Comparison of ENCODE assay signal across 8 cellular contexts in the genomic region with DNA sequence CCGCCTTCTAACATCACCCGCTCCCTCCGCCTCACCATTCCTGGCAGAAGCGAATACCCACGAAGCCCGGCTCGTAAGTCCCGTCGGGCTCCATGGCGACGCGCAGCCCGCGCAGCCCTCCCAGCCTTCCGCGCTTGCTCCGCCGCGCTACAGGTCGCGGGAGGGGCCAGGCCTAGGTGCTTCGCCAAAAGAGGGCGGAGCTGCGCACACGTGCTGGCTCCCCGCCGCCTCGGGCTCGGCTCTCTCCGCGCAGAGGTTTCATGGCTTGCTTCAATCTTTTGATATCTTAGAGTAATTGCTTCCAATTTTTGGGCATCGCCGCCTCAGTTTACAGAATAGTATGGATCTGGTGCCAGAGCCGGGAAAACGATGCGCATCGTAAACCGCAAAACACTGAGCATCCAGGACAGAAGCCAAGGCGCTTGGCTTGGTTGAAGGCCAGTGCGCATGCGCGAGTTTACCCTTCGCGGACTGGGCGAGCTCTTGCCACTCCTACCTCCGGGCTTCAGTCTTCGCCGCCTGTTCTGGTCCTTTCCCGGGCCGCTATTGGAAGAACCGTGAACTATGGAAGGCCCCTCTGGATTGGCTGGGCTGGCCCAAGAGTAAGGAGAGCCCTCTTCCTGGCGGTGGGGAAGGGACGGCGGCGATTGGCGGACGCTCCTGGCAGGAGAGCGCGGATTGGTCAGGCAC. TPM values are rescaled to one million over a fixed set of nuclear protein-coding genes. Genes with fewer than 3 reads are reported as not detected.
A peak's percentile ranks its signal among the peaks of the same experiment; 100 is the strongest.
DNase-seq lines count a peak whose midpoint lies in the region; ATAC-seq and TF ChIP-seq lines count a peak whose summit lies in the region.

Gene POLR2I (minus strand): TSS at position 113 of the 690 bp plus-strand sequence. CDS start 19 bp downstream, at position 94.

- peaks cover 34 to 55% (median 48%) of the 10 kb centered on the region in 3 donors for H3K4me1 Mint-ChIP-seq in CD8-positive, alpha-beta memory T cell

- CTCF ChIA-PET in CD8-positive, alpha-beta memory T cell (lab: Charles Lee), result interaction anchor here (0.7 to 3.7 kb wide), 6 partner anchors 13 to 162 kb away, joined by 3 to 22 read pairs (median 4); no protein-coding TSS in a partner anchor

- peaks cover 5 to 67% (median 13%) of the 10 kb centered on the region in 3 donors for H3K36me3 Mint-ChIP-seq in CD8-positive, alpha-beta memory T cell

- peaks cover 29% of the 10 kb centered on the region for H3K4me1 ChIP-seq in CD8-positive, alpha-beta memory T cell (ENCODE audit: insufficient read depth, low read length)
- H3K4me1 ChIP-seq in lung (ENCODE audit: control insufficient read depth in 2 of 2, insufficient read depth in 2 of 2, low read length in 2 of 2), result peaks cover 0 to 12% of the 10 kb centered on the region in 2 donors

- peak within 1 kb of the TSS; percentile 99 for H3K4me3 ChIP-seq in CD8-positive, alpha-beta memory T cell (ENCODE audit: low read length)
- peak within 1 kb of the TSS; percentile 90 for H3K4me3 ChIP-seq in lung

- TF ChIP-seq CTCF in lung (IDR thresholded peaks at IDR 0.05; ENCODE audit: control extremely low read depth, extremely low read depth), result no peak

- peaks cover 16% of the 10 kb centered on the region for H3K36me3 ChIP-seq in CD8-positive, alpha-beta memory T cell (ENCODE audit: insufficient read depth, low read length)
- peaks cover 0 to 28% of the 10 kb centered on the region in 2 donors for H3K36me3 ChIP-seq in lung (ENCODE audit: control insufficient read depth in 2 of 2, insufficient read depth in 2 of 2, low read length in 2 of 2)

- H3K27ac Mint-ChIP-seq in CD8-positive, alpha-beta memory T cell, result peak within 1 kb of the TSS; percentile 91 to 99 (median 97)

- peaks cover 0 to 3% (median 0%) of the 10 kb centered on the region in 5 donors for H3K9me3 Mint-ChIP-seq in CD8-positive, alpha-beta memory T cell

- peaks cover 0 to 7% of the 10 kb centered on the region in 2 donors for H3K27me3 Mint-ChIP-seq in CD8-positive, alpha-beta memory T cell

- no peaks in the 10 kb centered on the region for H3K27me3 ChIP-seq in CD8-positive, alpha-beta memory T cell (ENCODE audit: insufficient read depth, low read length, poor library complexity, severe bottlenecking)
- H3K27me3 ChIP-seq in lung (ENCODE audit: control insufficient read depth, insufficient read depth), result no peaks in the 10 kb centered on the region

- ATAC-seq in GM19468 (IDR thresholded peaks at IDR 0.05; ENCODE audit: extremely low read depth, unreplicated experiment), result peak; percentile 85
- ATAC-seq in lung (ENCODE audit: insufficient read depth, low FRiP score), result peak; percentile 94

- peak; percentile 97 to 100 (median 99) for DNase-seq in CD8-positive, alpha-beta memory T cell
- DNase-seq in HS-5 (ENCODE audit: low read depth) (peak; percentile 98), lung (ENCODE audit: low spot score) (peak; percentile 99)
- DNase-seq in NK-92 treated with Interleukin-12 subunit alpha and Interleukin-12 subunit beta, amount 100 ng/mL, for 24 hours (lab: John Stamatoyannopoulos, UW), result peak; percentile 100
- DNase-seq in activated CD8-positive, alpha-beta memory T cell treated with anti-CD3 and anti-CD28 coated beads for 24 hours, result peak; percentile 99
- peak; percentile 99 for DNase-seq in effector CD4-positive, alpha-beta T cell
- DNase-seq in stimulated activated CD4-positive, alpha-beta T cell treated with anti-CD3 and anti-CD28 coated beads, TNF-alpha, amount 100 ng/mL, for 4 hours (ENCODE audit: low read depth in 3 of 3), result peak; percentile 94 to 98 (median 97)

- 0% methylated on average over 59 of the region's 59 CpGs for WGBS in lung, 2 donors

- POLR2A ChIA-PET in CD8-positive, alpha-beta memory T cell (lab: Charles Lee), result interaction anchor here (0.7 to 2.5 kb wide), 7 partner anchors 13 to 374 kb away, joined by 4 to 11 read pairs (median 5); partner anchors contain the start of genes CAPNS1, THAP8, ZNF146 and ZNF565

- peak within 1 kb of the TSS; percentile 95 for H3K27ac ChIP-seq in CD8-positive, alpha-beta memory T cell (ENCODE audit: low read depth, low read length)
- peak within 1 kb of the TSS; percentile 85 to 86 for H3K27ac ChIP-seq in lung (ENCODE audit: low read depth in 1 of 2, low read length in 1 of 2)

- peak within 1 kb of the TSS; percentile 82 to 94 (median 90) for H3K4me3 Mint-ChIP-seq in CD8-positive, alpha-beta memory T cell

- no peaks in the 10 kb centered on the region for H3K9me3 ChIP-seq in CD8-positive, alpha-beta memory T cell (ENCODE audit: low read length)
- H3K9me3 ChIP-seq in lung (ENCODE audit: control insufficient read depth in 2 of 2, insufficient read depth in 1 of 2, low read length in 1 of 2), result no peaks in the 10 kb centered on the region

RNA-seq across cellular contexts. Expression of gene POLR2I, which starts in this region (rescaled TPM):
- total RNA-seq in CD8-positive, alpha-beta memory T cell, result 100 to 1,000 TPM; 118 to 131 TPM
- polyA plus RNA-seq in CD8-positive, alpha-beta memory T cell, result 159 TPM
- 100 to 1,000 TPM in 1 of 2 donors, 10 to 100 TPM in 1; 83.1 to 101 TPM for total RNA-seq in lung
- 10 to 100 TPM; 65.1 to 96.6 TPM for polyA plus RNA-seq in lung

Comparison
In these comparisons a context has a peak if more than half of its experiments do, and no peak if none do; other contexts are left out.
1. Peak in every context shown above with its lines: DNase-seq, ATAC-seq, H3K4me3 ChIP-seq and H3K27ac ChIP-seq.